Comparison of ENCODE assay signal across 13 cellular contexts in the genomic region with DNA sequence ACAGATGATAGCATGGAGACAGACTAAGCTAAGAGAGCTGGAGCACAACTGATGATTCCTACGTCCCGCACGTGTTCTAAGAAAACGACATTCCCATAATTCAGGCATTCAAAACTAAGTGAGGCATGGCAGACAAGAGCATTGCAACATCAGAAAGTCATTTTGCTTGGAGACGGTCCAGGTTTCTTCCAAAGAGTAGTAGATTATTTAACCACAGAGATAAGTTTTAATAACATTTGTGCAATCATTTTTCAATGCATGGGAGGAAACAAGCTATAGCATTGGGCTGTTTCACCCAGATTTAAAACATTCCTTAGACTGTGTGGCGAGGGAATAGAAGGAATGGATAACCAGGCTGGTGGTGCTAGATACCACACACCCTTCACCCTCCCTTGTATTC.
A peak's percentile ranks its signal among the peaks of the same experiment; 100 is the strongest.
DNase-seq lines count a peak whose midpoint lies in the region; ATAC-seq, FAIRE-seq and TF ChIP-seq lines count a peak whose summit lies in the region.
"Had no signal": no experiment of that assay in that cellular context is flagged by ENCODE, and none has a peak within 500 bp of the region (broad histone marks: within the 10 kb centered on the region; RNA-seq: fewer than 3 reads in every experiment).

No MANE protein-coding gene starts in this region.

- no peak overlapping the region for H3K27ac ChIP-seq in astrocyte (ENCODE audit: low read depth, low read length)
- no peak overlapping the region for H3K27ac ChIP-seq in effector memory CD4-positive, alpha-beta T cell (ENCODE audit: insufficient read depth, low read length, poor library complexity, severe bottlenecking)
- H3K27ac ChIP-seq: VCaP had no signal

- H3K9me3 Mint-ChIP-seq in astrocyte (ENCODE audit: unreplicated experiment) = no peaks in the 10 kb centered on the region
- H3K9me3 Mint-ChIP-seq: activated naive CD4-positive, alpha-beta T cell treated with anti-CD3 and anti-CD28 coated beads, Interleukin-2, amount 50 U/mL, for 24 hours; dendritic cell treated with granulocyte-macrophage colony-stimulating factor and Interleukin-4, amounts not matched to agents 40 ng/mL and 50 ng/mL, for 4 days had no signal

- H3K4me3 ChIP-seq in astrocyte (ENCODE audit: insufficient read depth, low read depth, low read length) = no peak overlapping the region
- no peak overlapping the region for H3K4me3 ChIP-seq in effector memory CD4-positive, alpha-beta T cell (ENCODE audit: insufficient read depth, low read depth, low read length, poor library complexity, severe bottlenecking)

- H3K27ac Mint-ChIP-seq in astrocyte (ENCODE audit: unreplicated experiment) = no peak overlapping the region
- H3K27ac Mint-ChIP-seq: activated naive CD4-positive, alpha-beta T cell treated with anti-CD3 and anti-CD28 coated beads, Interleukin-2, amount 50 U/mL, for 24 hours; dendritic cell treated with granulocyte-macrophage colony-stimulating factor and Interleukin-4, amounts not matched to agents 40 ng/mL and 50 ng/mL, for 4 days had no signal

- peaks cover 3% of the 10 kb centered on the region for H3K27me3 Mint-ChIP-seq in astrocyte (ENCODE audit: low read depth, unreplicated experiment)
- H3K27me3 Mint-ChIP-seq: dendritic cell treated with granulocyte-macrophage colony-stimulating factor and Interleukin-4, amounts not matched to agents 40 ng/mL and 50 ng/mL, for 4 days had no signal

- no peaks in the 10 kb centered on the region for H3K27me3 ChIP-seq in astrocyte (ENCODE audit: insufficient read depth, low read length)
- no peaks in the 10 kb centered on the region for H3K27me3 ChIP-seq in effector memory CD4-positive, alpha-beta T cell (replicated peaks; ENCODE audit: control insufficient read depth, insufficient read depth, low read length, poor library complexity, severe bottlenecking)

- ATAC-seq in Right ventricle myocardium superior (ENCODE audit: poor library complexity) = peak; percentile 63
- ATAC-seq in GM18861 (IDR thresholded peaks at IDR 0.05; ENCODE audit: unreplicated experiment) = no peak

- intact Hi-C loops in Right ventricle myocardium superior (cut with DNase I) = no loop called here
- intact Hi-C loops in cardiac septum (cut with DNase I) = no loop called here

- H3K36me3 Mint-ChIP-seq in astrocyte (ENCODE audit: low read depth, unreplicated experiment) = no peaks in the 10 kb centered on the region
- H3K36me3 Mint-ChIP-seq: activated naive CD4-positive, alpha-beta T cell treated with anti-CD3 and anti-CD28 coated beads, Interleukin-2, amount 50 U/mL, for 24 hours had no signal

- no peak overlapping the region for H3K4me3 Mint-ChIP-seq in astrocyte (ENCODE audit: unreplicated experiment)
- H3K4me3 Mint-ChIP-seq: activated naive CD4-positive, alpha-beta T cell treated with anti-CD3 and anti-CD28 coated beads, Interleukin-2, amount 50 U/mL, for 24 hours; dendritic cell treated with granulocyte-macrophage colony-stimulating factor and Interleukin-4, amounts not matched to agents 40 ng/mL and 50 ng/mL, for 4 days had no signal

- H3K4me1 Mint-ChIP-seq in astrocyte (ENCODE audit: low read depth, unreplicated experiment) = peaks cover 3% of the 10 kb centered on the region
- H3K4me1 Mint-ChIP-seq: activated naive CD4-positive, alpha-beta T cell treated with anti-CD3 and anti-CD28 coated beads, Interleukin-2, amount 50 U/mL, for 24 hours had no signal

- DNase-seq in Right ventricle myocardium superior (no peak), cardiac septum (ENCODE audit: low spot score) (no peak), astrocyte (ENCODE audit: low read depth) (peak; percentile 90), hepatic stellate cell (ENCODE audit: low spot score) (peak; percentile 36), AML-193 (lab: John Stamatoyannopoulos, UW) (no peak)
- no peak for DNase-seq in activated CD4-positive, alpha-beta T cell treated with anti-CD3 and anti-CD28 coated beads for 1 hour
- DNase-seq in effector memory CD4-positive, alpha-beta T cell = no peak
- DNase-seq: glutamatergic neuron; stimulated activated CD4-positive, alpha-beta T cell treated with anti-CD3 and anti-CD28 coated beads, Interleukin-1b, Interleukin-23, amount 100 ng/mL, for 48 hours had no signal

- H3K9me3 ChIP-seq in astrocyte (ENCODE audit: insufficient read depth, low read depth, low read length) = no peaks in the 10 kb centered on the region
- no peaks in the 10 kb centered on the region for H3K9me3 ChIP-seq in effector memory CD4-positive, alpha-beta T cell (ENCODE audit: control insufficient read depth, low read length)

- peak; percentile 93 for FAIRE-seq in astrocyte (lab: Jason Lieb, UNC)

- H3K4me2 ChIP-seq in astrocyte (ENCODE audit: low read length) = peak overlapping the region; percentile 20

- H3K36me3 ChIP-seq in astrocyte (ENCODE audit: insufficient read depth, low read length) = no peaks in the 10 kb centered on the region
- H3K36me3 ChIP-seq in effector memory CD4-positive, alpha-beta T cell (ENCODE audit: control insufficient read depth, insufficient read depth, low read length) = no peaks in the 10 kb centered on the region

- no peak overlapping the region for H2AFZ ChIP-seq in astrocyte (ENCODE audit: low read depth, low read length)

- no peak for TF ChIP-seq CTCF in astrocyte (IDR thresholded peaks at IDR 0.05; ENCODE audit: insufficient read depth, low read depth, low read length)

- peaks cover 12% of the 10 kb centered on the region for H3K4me1 ChIP-seq in astrocyte (ENCODE audit: insufficient read depth, low read length)
- no peaks in the 10 kb centered on the region for H3K4me1 ChIP-seq in effector memory CD4-positive, alpha-beta T cell (ENCODE audit: control insufficient read depth, insufficient read depth, low read length, poor library complexity, severe bottlenecking)

- H3K9ac ChIP-seq in astrocyte (ENCODE audit: low read length) = no peak overlapping the region

- H3K79me2 ChIP-seq in astrocyte (ENCODE audit: insufficient read depth, low read length) = no peaks in the 10 kb centered on the region

- no peaks in the 10 kb centered on the region for H4K20me1 ChIP-seq in astrocyte (ENCODE audit: insufficient read depth, low read length)

Comparison
In these comparisons a context has a peak if more than half of its experiments do, and no peak if none do; other contexts are left out.
1. DNase-seq: peak in astrocyte (single experiment) and hepatic stellate cell (single experiment); none in Right ventricle myocardium superior (single experiment), cardiac septum (single experiment), activated CD4-positive, alpha-beta T cell treated with anti-CD3 and anti-CD28 coated beads for 1 hour (single experiment), AML-193 (0 of 2) and effector memory CD4-positive, alpha-beta T cell (0 of 3).